Comparison of ENCODE assay signal across 16 cellular contexts in the genomic region with DNA sequence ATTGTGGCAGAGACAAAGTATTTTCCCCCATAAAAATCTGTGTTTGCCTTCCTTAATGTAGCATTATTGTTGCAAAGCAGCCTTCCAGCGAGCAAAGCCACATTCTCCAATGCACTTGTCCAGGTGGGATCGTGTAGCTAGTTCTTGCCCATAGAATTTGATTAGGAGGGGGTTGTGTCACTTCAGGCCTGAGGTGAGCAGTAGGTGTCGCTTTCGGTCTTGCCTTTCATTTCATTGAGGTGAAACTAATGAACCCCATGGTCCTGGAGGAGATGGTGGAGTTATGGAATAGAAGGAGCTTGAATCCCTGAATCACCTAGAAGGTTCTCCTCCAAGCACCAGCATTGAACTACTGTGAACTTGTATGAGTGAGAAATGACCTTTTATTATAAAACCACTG.
DNase-seq lines count a peak whose midpoint lies in the region; TF ChIP-seq lines count a peak whose summit lies in the region.
"Had no signal": no experiment of that assay in that cellular context is flagged by ENCODE, and none has a peak within 500 bp of the region (broad histone marks: within the 10 kb centered on the region; RNA-seq: fewer than 3 reads in every experiment).

No MANE protein-coding gene starts in this region.

- H3K4me2 ChIP-seq in neural progenitor cell = no peak overlapping the region

- H3K9me3 Mint-ChIP-seq in chondrocyte (ENCODE audit: low read depth) (no peaks in the 10 kb centered on the region), neural progenitor cell (no peaks in the 10 kb centered on the region)

- no peaks in the 10 kb centered on the region for H3F3A ChIP-seq in neural progenitor cell (ENCODE audit: low read depth)

- no peaks in the 10 kb centered on the region for H3K4me1 ChIP-seq in neural progenitor cell
- H3K4me1 ChIP-seq: adrenal gland had no signal

- H3K36me3 ChIP-seq in neural progenitor cell = no peaks in the 10 kb centered on the region
- H3K36me3 ChIP-seq: adrenal gland had no signal

- no peaks in the 10 kb centered on the region for H3K79me2 ChIP-seq in neural progenitor cell (ENCODE audit: low read depth)

- H3K9me3 ChIP-seq in neural progenitor cell (ENCODE audit: low read depth) = no peaks in the 10 kb centered on the region
- H3K9me3 ChIP-seq: adrenal gland had no signal

- H3K27ac Mint-ChIP-seq in chondrocyte (ENCODE audit: unreplicated experiment) (no peak overlapping the region), neural progenitor cell (no peak overlapping the region)
- H3K27ac Mint-ChIP-seq: activated B cell treated with CpG ODN at 0.5 μM for 24 hours had no signal

- TF ChIP-seq CTCF in chondrocyte (IDR thresholded peaks at IDR 0.05) (peak; percentile 43), neural progenitor cell (IDR thresholded peaks at IDR 0.05) (peak; percentile 33)

- H3K27ac ChIP-seq in neural progenitor cell = no peak overlapping the region
- H3K27ac ChIP-seq: adrenal gland had no signal

- H3K4me1 Mint-ChIP-seq in chondrocyte (ENCODE audit: low read depth) = no peaks in the 10 kb centered on the region
- H3K4me1 Mint-ChIP-seq in neural progenitor cell = no peaks in the 10 kb centered on the region
- H3K4me1 Mint-ChIP-seq: activated B cell treated with CpG ODN at 0.5 μM for 24 hours had no signal

- H4K20me1 ChIP-seq in neural progenitor cell (ENCODE audit: low read depth) = no peaks in the 10 kb centered on the region

- H3K4me3 ChIP-seq in neural progenitor cell = no peak overlapping the region
- H3K4me3 ChIP-seq: adrenal gland had no signal

- H2AFZ ChIP-seq in neural progenitor cell (replicated peaks) = no peak overlapping the region

- no peak overlapping the region for H3K9ac ChIP-seq in neural progenitor cell

- no peaks in the 10 kb centered on the region for H3K27me3 ChIP-seq in neural progenitor cell
- H3K27me3 ChIP-seq: adrenal gland had no signal

- no peak overlapping the region for H3K4me3 Mint-ChIP-seq in chondrocyte (ENCODE audit: unreplicated experiment)
- H3K4me3 Mint-ChIP-seq in neural progenitor cell = no peak overlapping the region
- H3K4me3 Mint-ChIP-seq: activated B cell treated with CpG ODN at 0.5 μM for 24 hours had no signal

- H3K27me3 Mint-ChIP-seq in chondrocyte (ENCODE audit: low read depth) (no peaks in the 10 kb centered on the region), neural progenitor cell (ENCODE audit: insufficient read depth, low read depth) (no peaks in the 10 kb centered on the region)
- H3K27me3 Mint-ChIP-seq: activated B cell treated with CpG ODN at 0.5 μM for 24 hours had no signal

- DNase-seq in NCI-H1417 (lab: John Stamatoyannopoulos, UW) (peak in 2 of 3 experiments; percentile 3 to 9), NCI-H1417 treated with DMSO at 0.1 percent for 48 hours (lab: John Stamatoyannopoulos, UW) (no peak), NCI-H460 (ENCODE audit: extremely low read depth, low read depth) (peak; percentile 16), chondrocyte (ENCODE audit: low spot score) (no peak), neural progenitor cell (ENCODE audit: low spot score) (peak; percentile 21), COLO829 (ENCODE audit: low spot score) (no peak), NCI-H2107 (lab: John Stamatoyannopoulos, UW) (no peak), DMS79 treated with DMSO at 0.1 percent for 48 hours (lab: John Stamatoyannopoulos, UW) (no peak)
- DNase-seq: 8988T; activated B cell treated with CpG ODN at 0.5 μM for 24 hours; activated T-cell treated with anti-CD3 and anti-CD28 coated beads for 4 hours; DND-41; effector memory CD4-positive, alpha-beta T cell; KBM-7; SIG-M5 had no signal

- H3K36me3 Mint-ChIP-seq in chondrocyte (ENCODE audit: low read depth) (no peaks in the 10 kb centered on the region), neural progenitor cell (no peaks in the 10 kb centered on the region)

Comparison
In these comparisons a context has a peak if more than half of its experiments do, and no peak if none do; other contexts are left out.
1. DNase-seq: peak in NCI-H1417 (2 of 3), NCI-H460 (single experiment) and neural progenitor cell (single experiment); none in NCI-H1417 treated with DMSO at 0.1 percent for 48 hours (single experiment), chondrocyte (single experiment), COLO829 (single experiment), NCI-H2107 (single experiment) and DMS79 treated with DMSO at 0.1 percent for 48 hours (single experiment).